ENCODE assay signal across 1 cellular context in genomic region chr19:56120371-56121179, GRCh38.
TF ChIP-seq lines count a peak whose summit lies in the region.

No MANE protein-coding gene starts in this region.

TF ChIP-seq in HepG2, 621 proteins besides CTCF, POLR2A, EP300 and RAD21 (continued from another document and continues in another):
- TF ChIP-seq ZBTB26 (CRISPR knock-in tag; IDR thresholded peaks at IDR 0.05; ENCODE audit: borderline replicate concordance) (no peak; the same call in 1 of the 2 replicates), YEATS4 (CRISPR knock-in tag; IDR thresholded peaks at IDR 0.05; ENCODE audit: borderline replicate concordance) (peak; percentile 94), ZNF816 (CRISPR knock-in tag; IDR thresholded peaks at IDR 0.05; ENCODE audit: borderline replicate concordance) (no peak; the same call in 1 of the 2 replicates), ELK4 (CRISPR knock-in tag; IDR thresholded peaks at IDR 0.05; ENCODE audit: borderline replicate concordance) (no peak), MAF1 (CRISPR knock-in tag; IDR thresholded peaks at IDR 0.05; ENCODE audit: borderline replicate concordance) (no peak), ZNF609 (CRISPR knock-in tag; IDR thresholded peaks at IDR 0.05; ENCODE audit: borderline replicate concordance) (peak; percentile 67; the same call in 1 of the 2 replicates), YEATS2 (CRISPR knock-in tag; IDR thresholded peaks at IDR 0.05; ENCODE audit: borderline replicate concordance) (peak; percentile 75), NCOA1 (CRISPR knock-in tag; IDR thresholded peaks at IDR 0.05) (no peak), SETDB1 (CRISPR knock-in tag; IDR thresholded peaks at IDR 0.05; ENCODE audit: borderline replicate concordance) (no peak), ZSCAN5A (CRISPR knock-in tag; IDR thresholded peaks at IDR 0.05; ENCODE audit: borderline replicate concordance) (0 out of 2 replicates have a peak, but pooled peaks have one; percentile 36), GMEB1 (CRISPR knock-in tag; IDR thresholded peaks at IDR 0.05; ENCODE audit: borderline replicate concordance) (peak; percentile 59; the same call in 1 of the 2 replicates), PAX8 (CRISPR knock-in tag; IDR thresholded peaks at IDR 0.05; ENCODE audit: borderline replicate concordance) (no peak), SMYD3 (CRISPR knock-in tag; IDR thresholded peaks at IDR 0.05) (no peak), ZNF382 (CRISPR knock-in tag; IDR thresholded peaks at IDR 0.05; ENCODE audit: borderline replicate concordance) (no peak), PBX2 (CRISPR knock-in tag; IDR thresholded peaks at IDR 0.05) (no peak), ZNF619 (CRISPR knock-in tag; IDR thresholded peaks at IDR 0.05) (no peak), CSRNP1 (CRISPR knock-in tag; IDR thresholded peaks at IDR 0.05) (peak; percentile 22; the same call in 1 of the 2 replicates), FOXO4 (CRISPR knock-in tag; conservative IDR thresholded peaks at IDR 0.05) (no peak), ZBTB37 (CRISPR knock-in tag; IDR thresholded peaks at IDR 0.05) (no peak), ZNF746 (CRISPR knock-in tag; IDR thresholded peaks at IDR 0.05) (peak; percentile 87), GZF1 (CRISPR knock-in tag; IDR thresholded peaks at IDR 0.05) (peak; percentile 89), RARA (CRISPR knock-in tag; IDR thresholded peaks at IDR 0.05) (peak; percentile 83), NONO (IDR thresholded peaks at IDR 0.05) (no peak), NONO (CRISPR knock-in tag; conservative IDR thresholded peaks at IDR 0.05) (peak; percentile 82), RNF2 (conservative IDR thresholded peaks at IDR 0.05; ENCODE audit: low read depth) (peak; percentile 80), ATF6 (CRISPR knock-in tag; conservative IDR thresholded peaks at IDR 0.05) (no peak), ZNF589 (CRISPR knock-in tag; conservative IDR thresholded peaks at IDR 0.05) (0 out of 2 replicates have a peak, but pooled peaks have one; percentile 81), CERS6 (CRISPR knock-in tag; IDR thresholded peaks at IDR 0.05) (no peak), SIN3B (IDR thresholded peaks at IDR 0.05; ENCODE audit: low read length) (no peak), ZNF770 (CRISPR knock-in tag; IDR thresholded peaks at IDR 0.05) (0 out of 2 replicates have a peak, but pooled peaks have one; percentile 30), AHR (CRISPR knock-in tag; IDR thresholded peaks at IDR 0.05) (peak; percentile 85; the same call in 1 of the 2 replicates), HDAC2 (CRISPR knock-in tag; IDR thresholded peaks at IDR 0.05) (peak; percentile 78), RBAK (CRISPR knock-in tag; IDR thresholded peaks at IDR 0.05) (no peak), ARNT2 (CRISPR knock-in tag; IDR thresholded peaks at IDR 0.05; ENCODE audit: low read depth) (peak; percentile 74; the same call in 1 of the 2 replicates), ZNF296 (CRISPR knock-in tag; conservative IDR thresholded peaks at IDR 0.05) (peak; percentile 91; the same call in 1 of the 2 replicates)
